Comparison of ENCODE assay signal across 1 cellular context in genomic region chr10:23917251-23917908, GRCh38.
TF ChIP-seq lines count a peak whose summit lies in the region.

No MANE protein-coding gene starts in this region.

TF ChIP-seq in GM23338, 12 proteins besides CTCF, POLR2A, EP300 and RAD21 (continued from another document):
- no peak for TF ChIP-seq ETS1 (IDR thresholded peaks at IDR 0.05)
- no peak for TF ChIP-seq STAT1 (IDR thresholded peaks at IDR 0.05; ENCODE audit: unreplicated experiment)
- no peak for TF ChIP-seq JUNB (IDR thresholded peaks at IDR 0.05; ENCODE audit: unreplicated experiment)
- no peak for TF ChIP-seq EZH2phosphoT487 (IDR thresholded peaks at IDR 0.05; ENCODE audit: unreplicated experiment)
- TF ChIP-seq NANOG (IDR thresholded peaks at IDR 0.05; ENCODE audit: borderline replicate concordance): no peak
- TF ChIP-seq EZH2 (IDR thresholded peaks at IDR 0.05; ENCODE audit: low read depth, unreplicated experiment): no peak
- no peak for TF ChIP-seq ZNF114 (CRISPR knock-in tag; IDR thresholded peaks at IDR 0.05)
- no peak for TF ChIP-seq POLR2AphosphoS5 (IDR thresholded peaks at IDR 0.05; ENCODE audit: low read depth)
